In the genomic region with DNA sequence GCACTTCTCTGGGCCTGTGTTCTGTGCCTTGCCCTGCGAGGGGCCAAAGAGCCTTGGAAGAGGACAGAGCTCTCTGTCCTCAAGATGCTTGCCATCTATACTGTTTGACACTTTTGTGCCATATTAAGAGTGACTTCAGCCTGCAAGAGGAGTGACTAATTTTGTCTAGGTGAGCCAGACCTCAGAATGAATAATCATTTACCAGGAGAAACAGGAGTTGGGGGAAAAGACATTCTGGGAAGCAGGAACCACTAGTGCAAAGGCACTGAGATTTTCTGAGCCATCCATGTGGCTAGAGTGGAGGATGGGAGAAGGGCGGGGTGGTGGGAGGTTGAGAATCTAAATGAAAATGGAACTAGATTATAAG, we compare ENCODE assay signal across 9 cellular contexts. TPM values are rescaled to one million over a fixed set of nuclear protein-coding genes. Genes with fewer than 3 reads are reported as not detected.
A peak's percentile ranks its signal among the peaks of the same experiment; 100 is the strongest.
DNase-seq lines count a peak whose midpoint lies in the region; ATAC-seq and TF ChIP-seq lines count a peak whose summit lies in the region.
"Had no signal": no experiment of that assay in that cellular context is flagged by ENCODE, and none has a peak within 500 bp of the region (broad histone marks: within the 10 kb centered on the region; RNA-seq: fewer than 3 reads in every experiment).

No MANE protein-coding gene starts in this region.

- no peak overlapping the region for H3K27ac Mint-ChIP-seq in endodermal cell
- H3K27ac Mint-ChIP-seq: activated CD8-positive, alpha-beta memory T cell treated with anti-CD3 and anti-CD28 coated beads, Interleukin-2, amount 10 ng/mL, durations not matched to agents 7 days and 5 days had no signal

- H3K9ac ChIP-seq in endodermal cell (ENCODE audit: extremely low read depth, low read length, poor library complexity, severe bottlenecking) (no peak overlapping the region), muscle layer of colon (ENCODE audit: low read length) (peak overlapping the region; percentile 85)

- WGBS in endodermal cell (ENCODE audit: insufficient coverage in 1 of 2, insufficient read length in 1 of 2), 2 experiments = 75 to 78% methylated on average over 2 of the region's 2 CpGs

- peaks cover 23% of the 10 kb centered on the region for H3K4me1 Mint-ChIP-seq in endodermal cell

- no peaks in the 10 kb centered on the region for H3K9me3 ChIP-seq in right atrium auricular region
- no peaks in the 10 kb centered on the region for H3K9me3 ChIP-seq in endodermal cell (ENCODE audit: control insufficient read depth, low read length)
- no peaks in the 10 kb centered on the region for H3K9me3 ChIP-seq in muscle layer of colon (ENCODE audit: low read length)
- no peaks in the 10 kb centered on the region for H3K9me3 ChIP-seq in uterus

- no peak overlapping the region for H3K4me3 Mint-ChIP-seq in endodermal cell
- H3K4me3 Mint-ChIP-seq: activated CD8-positive, alpha-beta memory T cell treated with anti-CD3 and anti-CD28 coated beads, Interleukin-2, amount 10 ng/mL, durations not matched to agents 7 days and 5 days had no signal

- no peak for TF ChIP-seq POLR2A in uterus (IDR thresholded peaks at IDR 0.05)

- H3K9me3 Mint-ChIP-seq in endodermal cell = no peaks in the 10 kb centered on the region

- ATAC-seq in Right ventricle myocardium inferior (no peak), HG03196 (IDR thresholded peaks at IDR 0.05; ENCODE audit: unreplicated experiment) (no peak)
- ATAC-seq: activated CD8-positive, alpha-beta memory T cell treated with anti-CD3 and anti-CD28 coated beads, Interleukin-2, amount 10 ng/mL, durations not matched to agents 7 days and 5 days had no signal

- H3K27ac ChIP-seq in right atrium auricular region = peak overlapping the region; percentile 91 to 92
- H3K27ac ChIP-seq in endodermal cell (ENCODE audit: low read depth, low read length) = no peak overlapping the region
- peak overlapping the region; percentile 96 for H3K27ac ChIP-seq in muscle layer of colon (ENCODE audit: low read depth, low read length)
- H3K27ac ChIP-seq in uterus = peak overlapping the region; percentile 89 to 100

- intact Hi-C loops in Right ventricle myocardium inferior (cut with DNase I) (loop anchor here (5.0 kb wide), 1 partner anchor 47 kb away; no protein-coding TSS in a partner anchor), uterus (cut with DNase I; ENCODE audit: low total_unique reads) (no loop called here)

- H3K27me3 ChIP-seq in right atrium auricular region (no peaks in the 10 kb centered on the region), endodermal cell (ENCODE audit: control insufficient read depth, insufficient read depth, low read length, poor library complexity, severe bottlenecking) (peaks cover 19% of the 10 kb centered on the region), muscle layer of colon (ENCODE audit: control insufficient read depth in 1 of 2, insufficient read depth in 2 of 2, low read length in 2 of 2) (no peaks in the 10 kb centered on the region), uterus (no peaks in the 10 kb centered on the region)

- peaks cover 0 to 71% of the 10 kb centered on the region in 2 donors for H3K4me1 ChIP-seq in right atrium auricular region
- H3K4me1 ChIP-seq in endodermal cell (ENCODE audit: control insufficient read depth, insufficient read depth, low read length) = peaks cover 12% of the 10 kb centered on the region
- H3K4me1 ChIP-seq in muscle layer of colon (ENCODE audit: insufficient read depth, low read length) = peaks cover 79% of the 10 kb centered on the region
- H3K4me1 ChIP-seq in uterus = peaks cover 11 to 36% of the 10 kb centered on the region in 2 donors

- TF ChIP-seq CTCF in right atrium auricular region (IDR thresholded peaks at IDR 0.05) = no peak
- no peak for TF ChIP-seq CTCF in endodermal cell (conservative IDR thresholded peaks at IDR 0.05)
- no peak for TF ChIP-seq CTCF in uterus (IDR thresholded peaks at IDR 0.05)

- no peak for DNase-seq in right atrium auricular region (ENCODE audit: low spot score)
- no peak for DNase-seq in Right ventricle myocardium inferior (ENCODE audit: missing footprints)
- DNase-seq in endodermal cell = no peak
- no peak for DNase-seq in uterus
- DNase-seq in NCI-H69 (lab: John Stamatoyannopoulos, UW) = no peak
- no peak for DNase-seq in stimulated activated CD4-positive, alpha-beta T cell treated with anti-CD3 and anti-CD28 coated beads, Interleukin-2, amount 100 ng/mL, for 48 hours
- DNase-seq: activated CD8-positive, alpha-beta memory T cell treated with anti-CD3 and anti-CD28 coated beads, Interleukin-2, amount 10 ng/mL, durations not matched to agents 7 days and 5 days had no signal

- H3K4me3 ChIP-seq in right atrium auricular region (peak overlapping the region; percentile 88 to 89), endodermal cell (ENCODE audit: low read length) (peak overlapping the region; percentile 85), muscle layer of colon (ENCODE audit: low read depth in 1 of 2, low read length in 2 of 2) (peak overlapping the region; percentile 81 to 86), uterus (peak overlapping the region; percentile 69 to 96)

- H3K36me3 Mint-ChIP-seq in endodermal cell (ENCODE audit: low read depth) = no peaks in the 10 kb centered on the region
- H3K36me3 Mint-ChIP-seq: activated CD8-positive, alpha-beta memory T cell treated with anti-CD3 and anti-CD28 coated beads, Interleukin-2, amount 10 ng/mL, durations not matched to agents 7 days and 5 days had no signal

- H3K27me3 Mint-ChIP-seq in endodermal cell (ENCODE audit: insufficient read depth) = peaks cover 58% of the 10 kb centered on the region

- H3K36me3 ChIP-seq in right atrium auricular region (no peaks in the 10 kb centered on the region), endodermal cell (ENCODE audit: control insufficient read depth, insufficient read depth, low read length) (no peaks in the 10 kb centered on the region), muscle layer of colon (ENCODE audit: insufficient read depth, low read length) (no peaks in the 10 kb centered on the region), uterus (no peaks in the 10 kb centered on the region)

RNA-seq across cellular contexts. Expression of gene GSN, which starts 1.9 kb away (rescaled TPM):
- total RNA-seq in right atrium auricular region (1,000 to 10,000 TPM; 1,444 to 3,478 TPM), Right ventricle myocardium inferior (966 TPM), endodermal cell (10 to 100 TPM; 57.0 to 77.2 TPM), uterus (1,000 to 10,000 TPM in 2 of 4 donors, 100 to 1,000 TPM in 2; 567 to 1,619 (median 884) TPM)
- 64.8 TPM for polyA plus RNA-seq in endodermal cell (2013, experiment 1 of 2)
- 76.0 TPM for polyA plus RNA-seq in endodermal cell (2013, experiment 2 of 2)

Comparison
In these comparisons a context has a peak if more than half of its experiments do, and no peak if none do; other contexts are left out.
1. RNA of gene GSN, which starts 1.9 kb away (total RNA-seq): 1,444 to 3,478 TPM in right atrium auricular region, 567 to 1,619 TPM in uterus and 966 TPM in Right ventricle myocardium inferior (single experiment); 57.0 to 77.2 TPM in endodermal cell; every median in the first group is over 4 times any median in the second.
2. Peak in every context shown above with its lines, with median percentiles within 50 percentile points of each other: H3K4me3 ChIP-seq.